Comparison of ENCODE assay signal across 2 cellular contexts in genomic region chr11:26947379-26947844, GRCh38.
TF ChIP-seq lines count a peak whose summit lies in the region.

No MANE protein-coding gene starts in this region.

TF ChIP-seq in liver, 16 proteins besides CTCF, POLR2A, EP300 and RAD21:
- TF ChIP-seq HNF4G (IDR thresholded peaks at IDR 0.05) (no peak), RXRA (IDR thresholded peaks at IDR 0.05) (peak; percentile 50 to 66), REST (IDR thresholded peaks at IDR 0.05) (peak; percentile 13), EGR1 (IDR thresholded peaks at IDR 0.05; ENCODE audit: low read depth in 2 of 2) (no peak), SP1 (IDR thresholded peaks at IDR 0.05) (peak; percentile 37), YY1 (IDR thresholded peaks at IDR 0.05) (no peak), TAF1 (conservative IDR thresholded peaks at IDR 0.05) (no peak), FOXA2 (IDR thresholded peaks at IDR 0.05) (no peak), MAX (IDR thresholded peaks at IDR 0.05) (no peak), NR2F2 (IDR thresholded peaks at IDR 0.05) (peak; percentile 80), HNF4A (conservative IDR thresholded peaks at IDR 0.05) (peak in 1 of 2 donors; percentile 27), ZBTB33 (IDR thresholded peaks at IDR 0.05) (no peak), GABPA (IDR thresholded peaks at IDR 0.05 in 1 of 2, conservative IDR thresholded peaks at IDR 0.05 in 1 of 2) (no peak), JUND (IDR thresholded peaks at IDR 0.05) (peak; percentile 12 to 22), FOXA1 (IDR thresholded peaks at IDR 0.05) (no peak)
- TF ChIP-seq, protein P1, sequence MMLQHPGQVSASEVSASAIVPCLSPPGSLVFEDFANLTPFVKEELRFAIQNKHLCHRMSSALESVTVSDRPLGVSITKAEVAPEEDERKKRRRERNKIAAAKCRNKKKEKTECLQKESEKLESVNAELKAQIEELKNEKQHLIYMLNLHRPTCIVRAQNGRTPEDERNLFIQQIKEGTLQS (IDR thresholded peaks at IDR 0.05) = peak; percentile 67

TF ChIP-seq in HepG2, 621 proteins besides CTCF, POLR2A, EP300 and RAD21:
- no peak for TF ChIP-seq MYNN (CRISPR knock-in tag; IDR thresholded peaks at IDR 0.05; ENCODE audit: low read depth)
- TF ChIP-seq ZNF335 (CRISPR knock-in tag; IDR thresholded peaks at IDR 0.05) = no peak
- no peak for TF ChIP-seq KAT8 (CRISPR knock-in tag; IDR thresholded peaks at IDR 0.05)
- TF ChIP-seq, protein P2, sequence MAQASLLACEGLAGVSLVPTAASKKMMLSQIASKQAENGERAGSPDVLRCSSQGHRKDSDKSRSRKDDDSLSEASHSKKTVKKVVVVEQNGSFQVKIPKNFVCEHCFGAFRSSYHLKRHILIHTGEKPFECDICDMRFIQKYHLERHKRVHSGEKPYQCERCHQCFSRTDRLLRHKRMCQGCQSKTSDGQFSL (CRISPR knock-in tag; IDR thresholded peaks at IDR 0.05) = no peak
- TF ChIP-seq SP5 (CRISPR knock-in tag; IDR thresholded peaks at IDR 0.05; ENCODE audit: borderline replicate concordance, low read depth) = no peak
- TF ChIP-seq ZNF572 (CRISPR knock-in tag; IDR thresholded peaks at IDR 0.05) = no peak
- TF ChIP-seq, protein P3, sequence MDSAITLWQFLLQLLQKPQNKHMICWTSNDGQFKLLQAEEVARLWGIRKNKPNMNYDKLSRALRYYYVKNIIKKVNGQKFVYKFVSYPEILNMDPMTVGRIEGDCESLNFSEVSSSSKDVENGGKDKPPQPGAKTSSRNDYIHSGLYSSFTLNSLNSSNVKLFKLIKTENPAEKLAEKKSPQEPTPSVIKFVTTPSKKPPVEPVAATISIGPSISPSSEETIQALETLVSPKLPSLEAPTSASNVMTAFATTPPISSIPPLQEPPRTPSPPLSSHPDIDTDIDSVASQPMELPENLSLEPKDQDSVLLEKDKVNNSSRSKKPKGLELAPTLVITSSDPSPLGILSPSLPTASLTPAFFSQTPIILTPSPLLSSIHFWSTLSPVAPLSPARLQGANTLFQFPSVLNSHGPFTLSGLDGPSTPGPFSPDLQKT (CRISPR knock-in tag; IDR thresholded peaks at IDR 0.05; ENCODE audit: borderline replicate concordance) = no peak
- TF ChIP-seq, protein P4, sequence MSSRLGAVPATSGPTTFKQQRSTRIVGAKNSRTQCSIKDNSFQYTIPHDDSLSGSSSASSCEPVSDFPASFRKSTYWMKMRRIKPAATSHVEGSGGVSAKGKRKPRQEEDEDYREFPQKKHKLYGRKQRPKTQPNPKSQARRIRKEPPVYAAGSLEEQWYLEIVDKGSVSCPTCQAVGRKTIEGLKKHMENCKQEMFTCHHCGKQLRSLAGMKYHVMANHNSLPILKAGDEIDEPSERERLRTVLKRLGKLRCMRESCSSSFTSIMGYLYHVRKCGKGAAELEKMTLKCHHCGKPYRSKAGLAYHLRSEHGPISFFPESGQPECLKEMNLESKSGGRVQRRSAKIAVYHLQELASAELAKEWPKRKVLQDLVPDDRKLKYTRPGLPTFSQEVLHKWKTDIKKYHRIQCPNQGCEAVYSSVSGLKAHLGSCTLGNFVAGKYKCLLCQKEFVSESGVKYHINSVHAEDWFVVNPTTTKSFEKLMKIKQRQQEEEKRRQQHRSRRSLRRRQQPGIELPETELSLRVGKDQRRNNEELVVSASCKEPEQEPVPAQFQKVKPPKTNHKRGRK (CRISPR knock-in tag; IDR thresholded peaks at IDR 0.05) = no peak
- no peak for TF ChIP-seq ARNT2 (CRISPR knock-in tag; IDR thresholded peaks at IDR 0.05; ENCODE audit: low read depth)
- TF ChIP-seq MED8 (CRISPR knock-in tag; IDR thresholded peaks at IDR 0.05; ENCODE audit: insufficient replicate concordance) = no peak
- TF ChIP-seq NCOA1 (CRISPR knock-in tag; IDR thresholded peaks at IDR 0.05) = no peak
- TF ChIP-seq RARG (CRISPR knock-in tag; IDR thresholded peaks at IDR 0.05; ENCODE audit: low read depth) = no peak
